Comparison of ENCODE assay signal across 24 cellular contexts in genomic region chr2:239895669-239896068, GRCh38.
DNase-seq lines count a peak whose midpoint lies in the region; ATAC-seq and TF ChIP-seq lines count a peak whose summit lies in the region.
"Had no signal": no experiment of that assay in that cellular context is flagged by ENCODE, and none has a peak within 500 bp of the region (broad histone marks: within the 10 kb centered on the region; RNA-seq: fewer than 3 reads in every experiment).

No MANE protein-coding gene starts in this region.

- DNase-seq in SKM-1 treated with dmso at 0.1 percent for 144 hours (lab: John Stamatoyannopoulos, UW; ENCODE audit: unreplicated experiment): peak; percentile 6
- no peak for DNase-seq in SKM-1 (lab: John Stamatoyannopoulos, UW; ENCODE audit: unreplicated experiment)
- peak; percentile 93 for DNase-seq in MV-4-11 (lab: John Stamatoyannopoulos, UW)
- no peak for DNase-seq in WTC11 (ENCODE audit: low spot score)
- no peak for DNase-seq in GDM1 (lab: John Stamatoyannopoulos, UW)
- DNase-seq in LoVo (ENCODE audit: low spot score): no peak
- DNase-seq in stimulated activated naive CD8-positive, alpha-beta T cell treated with anti-CD3 and anti-CD28 coated beads, Interleukin-15, Interleukin-2, amounts not matched to agents 100 U/mL and 50 U/mL, for 24 hours: no peak
- DNase-seq: activated CD4-positive, alpha-beta T cell treated with anti-CD3 and anti-CD28 coated beads, Interleukin-2, amount 50 U/mL, for 48 hours; activated CD4-positive, CD25-positive, alpha-beta regulatory T cell treated with anti-CD3 and anti-CD28 coated beads, Interleukin-2, amount 50 U/mL, for 72 hours; activated naive CD4-positive, alpha-beta T cell treated with anti-CD3 and anti-CD28 coated beads for 36 hours; caudate nucleus; DND-41; KBM-7; left ventricle myocardium superior; naive B cell; NCI-H146; OCI-M1; stimulated activated CD4-positive, alpha-beta T cell treated with anti-CD3 and anti-CD28 coated beads, Interleukin-4, amount 100 ng/mL, for 24 hours; T-helper 17 cell; upper lobe of left lung had no signal

- peaks cover 15% of the 10 kb centered on the region for H3K9me3 Mint-ChIP-seq in WTC11
- H3K9me3 Mint-ChIP-seq in stimulated activated memory B cell treated with anti-CD40 and anti-IgM and Interleukin-4, amounts not matched to agents 10 μg/mL and 1 μg/mL and 100 μg/mL, for 72 hours: peaks cover 8% of the 10 kb centered on the region
- H3K9me3 Mint-ChIP-seq: activated naive CD4-positive, alpha-beta T cell treated with anti-CD3 and anti-CD28 coated beads for 36 hours; endodermal cell; mesothelial cell of epicardium had no signal

- POLR2A ChIA-PET in WTC11 (lab: Charles Lee): no interaction called here

- CTCF ChIA-PET in WTC11 (lab: Charles Lee): no interaction called here

- no peak overlapping the region for H3K4me3 Mint-ChIP-seq in WTC11
- H3K4me3 Mint-ChIP-seq in stimulated activated memory B cell treated with anti-CD40 and anti-IgM and Interleukin-4, amounts not matched to agents 10 μg/mL and 1 μg/mL and 100 μg/mL, for 72 hours: no peak overlapping the region
- H3K4me3 Mint-ChIP-seq: activated naive CD4-positive, alpha-beta T cell treated with anti-CD3 and anti-CD28 coated beads for 36 hours; endodermal cell; mesothelial cell of epicardium; naive B cell; T-helper 17 cell had no signal

- peaks cover 13% of the 10 kb centered on the region for H3K4me1 Mint-ChIP-seq in WTC11
- H3K4me1 Mint-ChIP-seq in stimulated activated memory B cell treated with anti-CD40 and anti-IgM and Interleukin-4, amounts not matched to agents 10 μg/mL and 1 μg/mL and 100 μg/mL, for 72 hours: peaks cover 24% of the 10 kb centered on the region
- H3K4me1 Mint-ChIP-seq: mesothelial cell of epicardium had no signal

- TF ChIP-seq CTCF in WTC11 (IDR thresholded peaks at IDR 0.05): no peak

- H3K27me3 Mint-ChIP-seq in WTC11 (ENCODE audit: low read depth): peaks cover 8% of the 10 kb centered on the region
- H3K27me3 Mint-ChIP-seq in stimulated activated memory B cell treated with anti-CD40 and anti-IgM and Interleukin-4, amounts not matched to agents 10 μg/mL and 1 μg/mL and 100 μg/mL, for 72 hours: peaks cover 17% of the 10 kb centered on the region

- ATAC-seq in WTC11: no peak
- ATAC-seq in stimulated activated memory B cell treated with anti-CD40 and anti-IgM and Interleukin-4, amounts not matched to agents 10 μg/mL and 1 μg/mL and 100 μg/mL, for 72 hours: peak; percentile 68
- ATAC-seq in stimulated activated naive CD8-positive, alpha-beta T cell treated with anti-CD3 and anti-CD28 coated beads, Interleukin-15, Interleukin-2, amounts not matched to agents 100 U/mL and 50 U/mL, for 24 hours: no peak
- ATAC-seq: left ventricle myocardium superior, T-helper 17 cell had no signal

- H3K36me3 Mint-ChIP-seq in WTC11: peaks cover 6% of the 10 kb centered on the region
- peaks cover 7% of the 10 kb centered on the region for H3K36me3 Mint-ChIP-seq in stimulated activated memory B cell treated with anti-CD40 and anti-IgM and Interleukin-4, amounts not matched to agents 10 μg/mL and 1 μg/mL and 100 μg/mL, for 72 hours
- H3K36me3 Mint-ChIP-seq: mesothelial cell of epicardium had no signal

- H3K27ac Mint-ChIP-seq in WTC11: peak overlapping the region; percentile 28; the same call in 1 of the 2 replicates
- H3K27ac Mint-ChIP-seq in stimulated activated memory B cell treated with anti-CD40 and anti-IgM and Interleukin-4, amounts not matched to agents 10 μg/mL and 1 μg/mL and 100 μg/mL, for 72 hours: peak overlapping the region; percentile 1
- H3K27ac Mint-ChIP-seq: activated naive CD4-positive, alpha-beta T cell treated with anti-CD3 and anti-CD28 coated beads for 36 hours; endodermal cell; mesothelial cell of epicardium; naive B cell; progenitor cell of endocrine pancreas; T-helper 17 cell had no signal

TF ChIP-seq in WTC11, 78 proteins besides CTCF, POLR2A, EP300 and RAD21 (continues in another document):
- TF ChIP-seq PREB (CRISPR knock-in tag; IDR thresholded peaks at IDR 0.05; ENCODE audit: borderline replicate concordance) (no peak), ZBTB43 (CRISPR knock-in tag; IDR thresholded peaks at IDR 0.05) (no peak), ZMAT4 (CRISPR knock-in tag; IDR thresholded peaks at IDR 0.05) (no peak), ETV6 (CRISPR knock-in tag; IDR thresholded peaks at IDR 0.05) (no peak), CBFB (CRISPR knock-in tag; IDR thresholded peaks at IDR 0.05; ENCODE audit: low read depth) (no peak), FOXK1 (CRISPR knock-in tag; IDR thresholded peaks at IDR 0.05) (no peak), SOX15 (CRISPR knock-in tag; IDR thresholded peaks at IDR 0.05) (no peak), ZNF512 (CRISPR knock-in tag; IDR thresholded peaks at IDR 0.05; ENCODE audit: borderline replicate concordance) (no peak), JUN (CRISPR knock-in tag; IDR thresholded peaks at IDR 0.05) (no peak), TP53 (CRISPR knock-in tag; IDR thresholded peaks at IDR 0.05) (no peak), NR1H2 (CRISPR knock-in tag; IDR thresholded peaks at IDR 0.05) (no peak), SMAD3 (CRISPR knock-in tag; IDR thresholded peaks at IDR 0.05; ENCODE audit: borderline replicate concordance) (no peak), NFYB (CRISPR knock-in tag; conservative IDR thresholded peaks at IDR 0.05; ENCODE audit: low read depth) (no peak), STAT6 (CRISPR knock-in tag; conservative IDR thresholded peaks at IDR 0.05; ENCODE audit: low read depth) (no peak), ZNF396 (CRISPR knock-in tag; IDR thresholded peaks at IDR 0.05; ENCODE audit: borderline replicate concordance) (no peak), ZNF219 (CRISPR knock-in tag; IDR thresholded peaks at IDR 0.05; ENCODE audit: borderline replicate concordance) (no peak)

Comparison
In these comparisons a context has a peak if more than half of its experiments do, and no peak if none do; other contexts are left out.
1. DNase-seq: peak in SKM-1 treated with dmso at 0.1 percent for 144 hours (single experiment) and MV-4-11 (single experiment); none in SKM-1 (single experiment), WTC11 (single experiment), GDM1 (single experiment), LoVo (single experiment) and stimulated activated naive CD8-positive, alpha-beta T cell treated with anti-CD3 and anti-CD28 coated beads, Interleukin-15, Interleukin-2, amounts not matched to agents 100 U/mL and 50 U/mL, for 24 hours (single experiment).